In the genomic region with DNA sequence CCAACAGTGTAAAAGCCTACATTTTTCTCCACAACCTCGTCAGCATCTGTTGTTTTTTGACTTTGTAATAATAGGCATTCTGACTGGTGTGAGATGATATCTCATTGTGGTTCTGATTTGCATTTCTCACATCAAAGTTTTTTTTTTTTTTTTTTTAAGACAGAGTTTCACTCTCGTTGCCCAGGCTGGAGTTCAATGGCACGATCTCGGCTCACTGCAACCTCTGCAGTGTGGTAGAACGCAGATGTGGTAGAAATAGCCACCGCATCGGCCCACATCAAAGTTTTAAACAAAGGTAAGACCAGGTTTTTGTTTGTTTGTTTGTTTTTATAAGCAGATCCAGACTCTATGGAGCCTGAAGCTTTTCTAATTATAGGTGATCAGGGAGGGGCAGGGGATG, we compare ENCODE assay signal across 17 cellular contexts. TPM values are rescaled to one million over a fixed set of nuclear protein-coding genes. Genes with fewer than 3 reads are reported as not detected.
DNase-seq lines count a peak whose midpoint lies in the region; ATAC-seq and TF ChIP-seq lines count a peak whose summit lies in the region.
"Had no signal": no experiment of that assay in that cellular context is flagged by ENCODE, and none has a peak within 500 bp of the region (broad histone marks: within the 10 kb centered on the region; RNA-seq: fewer than 3 reads in every experiment).

No MANE protein-coding gene starts in this region.

- peaks cover 8% of the 10 kb centered on the region for H3K4me1 Mint-ChIP-seq in activated CD4-positive, alpha-beta T cell treated with anti-CD3 and anti-CD28 coated beads, Interleukin-2, amount 10 ng/mL, durations not matched to agents 7 days and 5 days
- H3K4me1 Mint-ChIP-seq in activated T-helper 17 cell treated with anti-CD3 and anti-CD28 coated beads, Interleukin-2, amount 50 U/mL, for 72 hours = no peaks in the 10 kb centered on the region

- H3K4me3 Mint-ChIP-seq in activated CD4-positive, alpha-beta T cell treated with anti-CD3 and anti-CD28 coated beads, Interleukin-2, amount 10 ng/mL, durations not matched to agents 7 days and 5 days = no peak overlapping the region
- H3K4me3 Mint-ChIP-seq in activated T-helper 17 cell treated with anti-CD3 and anti-CD28 coated beads, Interleukin-2, amount 50 U/mL, for 72 hours = no peak overlapping the region
- H3K4me3 Mint-ChIP-seq: IgD-negative memory B cell had no signal

- peaks cover 12% of the 10 kb centered on the region for H3K27me3 Mint-ChIP-seq in activated CD4-positive, alpha-beta T cell treated with anti-CD3 and anti-CD28 coated beads, Interleukin-2, amount 10 ng/mL, durations not matched to agents 7 days and 5 days
- peaks cover 28% of the 10 kb centered on the region for H3K27me3 Mint-ChIP-seq in activated T-helper 17 cell treated with anti-CD3 and anti-CD28 coated beads, Interleukin-2, amount 50 U/mL, for 72 hours

- ATAC-seq in GM18870 (IDR thresholded peaks at IDR 0.05; ENCODE audit: unreplicated experiment) (peak; percentile 68), HG02870 (IDR thresholded peaks at IDR 0.05; ENCODE audit: unreplicated experiment) (peak; percentile 59), HG02623 (IDR thresholded peaks at IDR 0.05; ENCODE audit: unreplicated experiment) (no peak)
- ATAC-seq in activated T-helper 17 cell treated with anti-CD3 and anti-CD28 coated beads, Interleukin-2, amount 50 U/mL, for 72 hours (replicated peaks) = peak; percentile 40

- H3K9me3 Mint-ChIP-seq in activated CD4-positive, alpha-beta T cell treated with anti-CD3 and anti-CD28 coated beads, Interleukin-2, amount 10 ng/mL, durations not matched to agents 7 days and 5 days = no peaks in the 10 kb centered on the region
- H3K9me3 Mint-ChIP-seq in activated T-helper 17 cell treated with anti-CD3 and anti-CD28 coated beads, Interleukin-2, amount 50 U/mL, for 72 hours = no peaks in the 10 kb centered on the region
- H3K9me3 Mint-ChIP-seq: IgD-negative memory B cell had no signal

- peak overlapping the region; percentile 68 for H3K27ac Mint-ChIP-seq in activated CD4-positive, alpha-beta T cell treated with anti-CD3 and anti-CD28 coated beads, Interleukin-2, amount 10 ng/mL, durations not matched to agents 7 days and 5 days
- H3K27ac Mint-ChIP-seq in activated T-helper 17 cell treated with anti-CD3 and anti-CD28 coated beads, Interleukin-2, amount 50 U/mL, for 72 hours = no peak overlapping the region
- H3K27ac Mint-ChIP-seq: IgD-negative memory B cell had no signal

- CTCF ChIA-PET in activated CD4-positive, alpha-beta T cell treated with anti-CD3 and anti-CD28 coated beads, Interleukin-2, amount 10 ng/mL, durations not matched to agents 7 days and 5 days (lab: Charles Lee) = no interaction called here

- peak; percentile 17 for DNase-seq in activated CD4-positive, alpha-beta T cell treated with anti-CD3 and anti-CD28 coated beads, Interleukin-2, amount 10 ng/mL, durations not matched to agents 7 days and 5 days
- DNase-seq in activated CD4-positive, alpha-beta T cell treated with anti-CD3 and anti-CD28 coated beads, Interleukin-2, amount 50 U/mL, for 4 hours = no peak
- DNase-seq in pons (ENCODE audit: low spot score) (no peak), GM10266 (ENCODE audit: extremely low spot score) (no peak)
- DNase-seq: COR-L47; NCI-H1436; NCI-H2081; NCI-H2227 treated with DMSO at 0.1 percent for 48 hours; NCI-H526; NK-92 treated with Interleukin-12 subunit alpha and Interleukin-12 subunit beta, amount 100 ng/mL, for 24 hours; OCI-M1; RPMI8226 had no signal

- no peak for TF ChIP-seq CTCF in GM10266 (IDR thresholded peaks at IDR 0.05; ENCODE audit: control insufficient read depth, insufficient read depth, low read depth, missing control alignments)

- POLR2A ChIA-PET in activated CD4-positive, alpha-beta T cell treated with anti-CD3 and anti-CD28 coated beads, Interleukin-2, amount 10 ng/mL, durations not matched to agents 7 days and 5 days (lab: Charles Lee) = no interaction called here

- H3K36me3 Mint-ChIP-seq in activated CD4-positive, alpha-beta T cell treated with anti-CD3 and anti-CD28 coated beads, Interleukin-2, amount 10 ng/mL, durations not matched to agents 7 days and 5 days (ENCODE audit: low read depth) = no peaks in the 10 kb centered on the region
- H3K36me3 Mint-ChIP-seq in activated T-helper 17 cell treated with anti-CD3 and anti-CD28 coated beads, Interleukin-2, amount 50 U/mL, for 72 hours (ENCODE audit: low read depth) = no peaks in the 10 kb centered on the region
- H3K36me3 Mint-ChIP-seq: IgD-negative memory B cell had no signal

RNA-seq across cellular contexts. Expression of gene PPP1R3G, which starts 12.7 kb away (rescaled TPM):
- under 1 TPM; 0.04 to 0.05 TPM for total RNA-seq in activated CD4-positive, alpha-beta T cell treated with anti-CD3 and anti-CD28 coated beads, Interleukin-2, amount 10 ng/mL, durations not matched to agents 7 days and 5 days
- under 1 TPM in 1 of 2 donors, not detected in 1; 0.05 TPM for total RNA-seq in activated T-helper 17 cell treated with anti-CD3 and anti-CD28 coated beads, Interleukin-2, amount 50 U/mL, for 72 hours
